ENCODE assay signal across 23 cellular contexts in genomic region chr4:41478518-41478917, GRCh38. TPM values are rescaled to one million over a fixed set of nuclear protein-coding genes. Genes with fewer than 3 reads are reported as not detected.
"Had no signal": no experiment of that assay in that cellular context is flagged by ENCODE, and none has a peak within 500 bp of the region (broad histone marks: within the 10 kb centered on the region; RNA-seq: fewer than 3 reads in every experiment).

No MANE protein-coding gene starts in this region.

- H3K27ac Mint-ChIP-seq: IgD-negative memory B cell had no signal

- H3K9ac ChIP-seq: KMS-11 had no signal

- DNase-seq: Kasumi-1, MM.1S, NCI-H1092 treated with DMSO at 0.1 percent for 48 hours, NCI-H1417 treated with DMSO at 0.1 percent for 48 hours, NCI-H146, NCI-H1694 treated with DMSO at 0.1 percent for 48 hours, NCI-H1930, NCI-H2081, NCI-H2107, NCI-H2171, NCI-H226, NCI-H446, NCI-H510A, NCI-H524 treated with DMSO at 0.1 percent for 48 hours, NCI-H69, NCI-H774, RPMI8226, SHP77 had no signal

- H3K27me3 Mint-ChIP-seq: IgD-negative memory B cell had no signal

- H3K4me3 ChIP-seq: K562 had no signal

- ATAC-seq: K562, SK-N-SH treated with all-trans-retinoic acid at 6 μM for 48 hours had no signal

- H3K27ac ChIP-seq: KMS-11 had no signal

- H3K4me2 ChIP-seq: KMS-11 had no signal

- H3K4me3 Mint-ChIP-seq: IgD-negative memory B cell had no signal

- FAIRE-seq: K562, RCC 7860 had no signal

- H3K4me1 Mint-ChIP-seq: IgD-negative memory B cell had no signal

RNA-seq across cellular contexts. Expression of gene LIMCH1, which starts 59.4 kb away (rescaled TPM):
- polyA plus RNA-seq: IgD-negative memory B cell, K562 had no signal
